36 cellular contexts compared by ENCODE assay signal in the genomic region with DNA sequence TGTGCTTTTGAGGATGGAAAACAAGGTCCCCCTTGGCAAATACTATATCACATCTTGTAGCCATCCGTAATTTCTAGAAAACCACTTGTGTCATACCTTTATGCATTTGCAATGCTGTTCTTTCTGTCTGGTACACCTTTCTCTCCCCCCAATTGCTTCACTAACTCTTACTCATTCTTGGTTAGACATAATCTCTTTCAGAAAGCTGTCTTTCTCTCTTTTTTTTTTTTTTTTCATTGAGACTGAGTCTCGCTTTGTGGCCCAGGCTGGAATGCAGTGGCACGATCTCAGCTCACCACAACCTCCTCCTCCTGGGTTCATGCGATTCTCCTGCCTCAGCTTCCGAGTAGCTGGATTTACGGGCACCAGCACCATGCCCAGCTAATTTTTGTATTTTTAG.
"Had no signal": no experiment of that assay in that cellular context is flagged by ENCODE, and none has a peak within 500 bp of the region (broad histone marks: within the 10 kb centered on the region; RNA-seq: fewer than 3 reads in every experiment).

No MANE protein-coding gene starts in this region.

- H3K4me3 Mint-ChIP-seq: activated CD4-positive, alpha-beta T cell treated with anti-CD3 and anti-CD28 coated beads for 36 hours; activated CD4-positive, alpha-beta T cell treated with anti-CD3 and anti-CD28 coated beads, Interleukin-2, amount 10 ng/mL, durations not matched to agents 7 days and 5 days; activated CD8-positive, alpha-beta T cell treated with anti-CD3 and anti-CD28 coated beads, Interleukin-2, amount 10 ng/mL, durations not matched to agents 7 days and 5 days; activated naive CD8-positive, alpha-beta T cell; activated naive CD8-positive, alpha-beta T cell treated with anti-CD3 and anti-CD28 coated beads, Interleukin-2, amount 50 U/mL, for 24 hours; activated T-cell treated with anti-CD3 and anti-CD28 coated beads, Interleukin-2, amount 50 U/mL, for 24 hours; T-helper 1 cell treated with Interleukin-12 subunit alpha and Interleukin-12 subunit beta and Interleukin-4 antibody, amounts not matched to agents 30 μg/mL and 1 μg/mL, for 36 hours; T-helper 2 cell treated with Interferon-gamma antibody and Interleukin-4, amounts not matched to agents 5 μg/mL and 100 μg/mL, for 36 hours; WTC11 had no signal

- H3K27me3 Mint-ChIP-seq: activated CD4-positive, alpha-beta T cell treated with anti-CD3 and anti-CD28 coated beads for 36 hours; activated CD4-positive, alpha-beta T cell treated with anti-CD3 and anti-CD28 coated beads, Interleukin-2, amount 10 ng/mL, durations not matched to agents 7 days and 5 days; activated naive CD8-positive, alpha-beta T cell; activated naive CD8-positive, alpha-beta T cell treated with anti-CD3 and anti-CD28 coated beads, Interleukin-2, amount 50 U/mL, for 24 hours; activated T-cell treated with anti-CD3 and anti-CD28 coated beads, Interleukin-2, amount 50 U/mL, for 24 hours had no signal

- DNase-seq: activated CD4-positive, alpha-beta T cell treated with anti-CD3 and anti-CD28 coated beads for 36 hours; activated CD4-positive, alpha-beta T cell treated with anti-CD3 and anti-CD28 coated beads, Interleukin-2, amount 10 ng/mL, durations not matched to agents 7 days and 5 days; activated CD4-positive, alpha-beta T cell treated with anti-CD3 and anti-CD28 coated beads, Interleukin-2, amount 50 U/mL, for 48 hours; activated CD8-positive, alpha-beta T cell treated with anti-CD3 and anti-CD28 coated beads, Interleukin-2, amount 10 ng/mL, durations not matched to agents 7 days and 5 days; activated gamma-delta T cell; activated naive CD4-positive, alpha-beta T cell treated with Interleukin-2 at 50 U/mL for 16 hours; activated naive CD8-positive, alpha-beta T cell treated with anti-CD3 and anti-CD28 coated beads, Interleukin-2, amount 50 U/mL, for 24 hours; activated T-cell treated with anti-CD3 and anti-CD28 coated beads, Interleukin-2, amount 50 U/mL, for 24 hours; amniotic stem cell; aorta; body of pancreas; caudate nucleus; Kasumi-1; KG1; NCI-H1092 treated with DMSO at 0.1 percent for 48 hours; NCI-H1417; NCI-H146; NCI-H187; NCI-H2029 treated with DMSO at 0.1 percent for 48 hours; NCI-H2107; NCI-H2171; NCI-H510A; NCI-H526; NCI-H748 treated with DMSO at 0.1 percent for 48 hours; NK-92 treated with Interleukin-12 subunit alpha and Interleukin-12 subunit beta, amount 100 ng/mL, for 24 hours; PC-3; Peyer's patch; RPMI8226; SHP77 treated with DMSO at 0.1 percent for 48 hours; SK-N-SH had no signal

- H3K27ac Mint-ChIP-seq: activated CD4-positive, alpha-beta T cell treated with anti-CD3 and anti-CD28 coated beads for 36 hours; activated CD4-positive, alpha-beta T cell treated with anti-CD3 and anti-CD28 coated beads, Interleukin-2, amount 10 ng/mL, durations not matched to agents 7 days and 5 days; activated CD8-positive, alpha-beta T cell treated with anti-CD3 and anti-CD28 coated beads, Interleukin-2, amount 10 ng/mL, durations not matched to agents 7 days and 5 days; activated naive CD8-positive, alpha-beta T cell; activated naive CD8-positive, alpha-beta T cell treated with anti-CD3 and anti-CD28 coated beads, Interleukin-2, amount 50 U/mL, for 24 hours; activated T-cell treated with anti-CD3 and anti-CD28 coated beads, Interleukin-2, amount 50 U/mL, for 24 hours; activated T-helper 2 cell treated with anti-CD3 and anti-CD28 coated beads, Interferon-gamma antibody, Interleukin-2, Interleukin-4, amounts not matched to agents 10 μg/mL and 5 μg/mL and 100 μg/mL, durations not matched to agents 14 hours and 24 hours and 36 hours; T-helper 1 cell treated with Interleukin-12 subunit alpha and Interleukin-12 subunit beta and Interleukin-4 antibody, amounts not matched to agents 30 μg/mL and 1 μg/mL, for 36 hours; T-helper 2 cell treated with Interferon-gamma antibody and Interleukin-4, amounts not matched to agents 5 μg/mL and 100 μg/mL, for 36 hours; WTC11 had no signal

- H3K4me1 Mint-ChIP-seq: activated CD4-positive, alpha-beta T cell treated with anti-CD3 and anti-CD28 coated beads for 36 hours; activated naive CD8-positive, alpha-beta T cell treated with anti-CD3 and anti-CD28 coated beads, Interleukin-2, amount 50 U/mL, for 24 hours; WTC11 had no signal

- ATAC-seq: activated CD4-positive, alpha-beta T cell treated with anti-CD3 and anti-CD28 coated beads for 36 hours; activated CD4-positive, CD25-positive, alpha-beta regulatory T cell treated with anti-CD3 and anti-CD28 coated beads, Interleukin-2, amount 50 U/mL, for 24 hours; activated CD8-positive, alpha-beta T cell treated with anti-CD3 and anti-CD28 coated beads, Interleukin-2, amount 10 ng/mL, durations not matched to agents 7 days and 5 days; activated naive CD8-positive, alpha-beta T cell treated with anti-CD3 and anti-CD28 coated beads, Interleukin-2, amount 50 U/mL, for 24 hours; body of pancreas; PC-3; WTC11 had no signal

- H3K9me3 Mint-ChIP-seq: activated CD4-positive, alpha-beta T cell treated with anti-CD3 and anti-CD28 coated beads, Interleukin-2, amount 10 ng/mL, durations not matched to agents 7 days and 5 days; activated naive CD8-positive, alpha-beta T cell treated with anti-CD3 and anti-CD28 coated beads, Interleukin-2, amount 50 U/mL, for 24 hours; activated T-cell treated with anti-CD3 and anti-CD28 coated beads, Interleukin-2, amount 50 U/mL, for 24 hours; activated T-helper 2 cell treated with anti-CD3 and anti-CD28 coated beads, Interferon-gamma antibody, Interleukin-2, Interleukin-4, amounts not matched to agents 10 μg/mL and 5 μg/mL and 100 μg/mL, durations not matched to agents 14 hours and 24 hours and 36 hours; T-helper 1 cell treated with Interleukin-12 subunit alpha and Interleukin-12 subunit beta and Interleukin-4 antibody, amounts not matched to agents 30 μg/mL and 1 μg/mL, for 36 hours; T-helper 2 cell treated with Interferon-gamma antibody and Interleukin-4, amounts not matched to agents 5 μg/mL and 100 μg/mL, for 36 hours; WTC11 had no signal
